In the genomic region with DNA sequence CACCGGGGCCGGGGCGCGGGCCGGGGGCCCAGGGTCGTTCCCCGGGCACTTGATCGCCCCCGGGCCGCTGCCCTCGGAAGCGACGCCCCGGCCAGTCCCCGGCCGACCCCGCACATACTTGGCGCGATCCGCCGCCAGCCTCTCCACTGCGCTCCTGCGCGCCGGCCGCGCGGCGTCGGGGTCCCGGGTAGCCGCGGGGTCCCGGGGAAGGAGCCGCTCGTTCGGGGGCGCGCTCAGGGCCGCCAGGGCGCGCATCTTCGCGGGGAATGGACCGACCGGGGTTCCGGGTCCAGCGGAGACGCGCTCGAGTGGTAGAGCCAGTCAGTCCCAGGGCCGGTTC, we compare ENCODE assay signal across 9 cellular contexts. TPM values are rescaled to one million over a fixed set of nuclear protein-coding genes. Genes with fewer than 3 reads are reported as not detected.
DNase-seq lines count a peak whose midpoint lies in the region; ATAC-seq and TF ChIP-seq lines count a peak whose summit lies in the region.
"Had no signal": no experiment of that assay in that cellular context is flagged by ENCODE, and none has a peak within 500 bp of the region (broad histone marks: within the 10 kb centered on the region; RNA-seq: fewer than 3 reads in every experiment).

No MANE protein-coding gene starts in this region.

- H3K27me3 Mint-ChIP-seq in activated CD8-positive, alpha-beta T cell treated with anti-CD3 and anti-CD28 coated beads for 36 hours: peaks cover 39% of the 10 kb centered on the region

- peak; percentile 13 for ATAC-seq in GM19463 (IDR thresholded peaks at IDR 0.05; ENCODE audit: unreplicated experiment)
- ATAC-seq in activated CD8-positive, alpha-beta T cell treated with anti-CD3 and anti-CD28 coated beads for 36 hours: peak; percentile 35
- ATAC-seq in HG03097 (IDR thresholded peaks at IDR 0.05; ENCODE audit: low FRiP score, unreplicated experiment): no peak

- H3K27ac Mint-ChIP-seq in activated CD8-positive, alpha-beta T cell treated with anti-CD3 and anti-CD28 coated beads for 36 hours: no peak overlapping the region

- peaks cover 0 to 25% (median 24%) of the 10 kb centered on the region in 4 donors for H3K4me1 ChIP-seq in sigmoid colon
- no peaks in the 10 kb centered on the region for H3K4me1 ChIP-seq in BE2C

- peak overlapping the region; percentile 22 for H3K4me3 Mint-ChIP-seq in activated CD8-positive, alpha-beta T cell treated with anti-CD3 and anti-CD28 coated beads for 36 hours

- intact Hi-C loops in activated CD8-positive, alpha-beta T cell treated with anti-CD3 and anti-CD28 coated beads for 36 hours (cut with micrococcal nuclease): no loop called here
- intact Hi-C loops in sigmoid colon (cut with DNase I): no loop called here

- CTCF ChIA-PET in activated CD8-positive, alpha-beta T cell treated with anti-CD3 and anti-CD28 coated beads for 36 hours (lab: Charles Lee): no interaction called here

- POLR2A ChIA-PET in activated CD8-positive, alpha-beta T cell treated with anti-CD3 and anti-CD28 coated beads for 36 hours (lab: Charles Lee): interaction anchor here (1.0 kb wide), 1 partner anchor 10 kb away, joined by 3 read pairs; no protein-coding TSS in a partner anchor

- TF ChIP-seq EP300 in sigmoid colon (IDR thresholded peaks at IDR 0.05): no peak

- DNase-seq in activated CD8-positive, alpha-beta T cell treated with anti-CD3 and anti-CD28 coated beads for 36 hours: no peak
- DNase-seq in sigmoid colon: no peak
- no peak for DNase-seq in BE2C
- no peak for DNase-seq in UCSD-AML1 (lab: John Stamatoyannopoulos, UW; ENCODE audit: unreplicated experiment)
- no peak for DNase-seq in stimulated activated CD4-positive, alpha-beta T cell treated with anti-CD3 and anti-CD28 coated beads, Interleukin-1b, Interleukin-23, amount 100 ng/mL, for 48 hours
- DNase-seq: NCI-H446 treated with DMSO at 0.1 percent for 48 hours had no signal

- no peaks in the 10 kb centered on the region for H3K9me3 Mint-ChIP-seq in activated CD8-positive, alpha-beta T cell treated with anti-CD3 and anti-CD28 coated beads for 36 hours

- H3K36me3 Mint-ChIP-seq in activated CD8-positive, alpha-beta T cell treated with anti-CD3 and anti-CD28 coated beads for 36 hours (ENCODE audit: low read depth): no peaks in the 10 kb centered on the region

- peaks cover 19% of the 10 kb centered on the region for H3K4me1 Mint-ChIP-seq in activated CD8-positive, alpha-beta T cell treated with anti-CD3 and anti-CD28 coated beads for 36 hours (ENCODE audit: low read depth)

- no peak for TF ChIP-seq CTCF in activated CD8-positive, alpha-beta T cell treated with anti-CD3 and anti-CD28 coated beads for 36 hours (IDR thresholded peaks at IDR 0.05)
- TF ChIP-seq CTCF in sigmoid colon (IDR thresholded peaks at IDR 0.05): no peak
- no peak for TF ChIP-seq CTCF in BE2C (IDR thresholded peaks at IDR 0.05; ENCODE audit: low read depth, low read length)

- H3K27me3 ChIP-seq in sigmoid colon (peaks cover 19 to 50% (median 38%) of the 10 kb centered on the region in 3 donors), BE2C (peaks cover 8% of the 10 kb centered on the region)

- no peak for TF ChIP-seq POLR2A in sigmoid colon (IDR thresholded peaks at IDR 0.05)

- H3K9me3 ChIP-seq in sigmoid colon: no peaks in the 10 kb centered on the region
- no peaks in the 10 kb centered on the region for H3K9me3 ChIP-seq in BE2C

- H3K36me3 ChIP-seq in sigmoid colon: no peaks in the 10 kb centered on the region
- no peaks in the 10 kb centered on the region for H3K36me3 ChIP-seq in BE2C

- peak overlapping the region in 2 of 4 donors; percentile 32 to 78 for H3K27ac ChIP-seq in sigmoid colon

- 3 to 4% methylated on average over 52 of the region's 52 CpGs for WGBS in sigmoid colon, 2 donors

- H3K4me3 ChIP-seq in iPS-11a (ENCODE audit: low read depth, low read length): peak overlapping the region; percentile 66
- H3K4me3 ChIP-seq in sigmoid colon: peak overlapping the region in 3 of 4 donors; percentile 40 to 58 (median 52)
- H3K4me3 ChIP-seq in BE2C (ENCODE audit: low read depth, low read length): no peak overlapping the region

RNA-seq across cellular contexts. Expression of gene FAM110C, which starts 0.2 kb away (rescaled TPM):
- total RNA-seq in activated CD8-positive, alpha-beta T cell treated with anti-CD3 and anti-CD28 coated beads for 36 hours: under 1 TPM; 0.79 to 0.96 TPM
- under 1 TPM in 2 of 4 donors, not detected in 2; 0.16 to 0.41 TPM for total RNA-seq in sigmoid colon
- polyA plus RNA-seq in sigmoid colon: 10 to 100 TPM; 10.1 to 24.6 (median 15.5) TPM
- not detected for polyA plus RNA-seq in BE2C (2012; ENCODE audit: insufficient read depth, insufficient read length, low read depth)
